In genomic region chr20:49284818-49285217, GRCh38 we compare ENCODE assay signal across 1 cellular context.
TF ChIP-seq lines count a peak whose summit lies in the region.

No MANE protein-coding gene starts in this region.

TF ChIP-seq in GM23338, 12 proteins besides CTCF, POLR2A, EP300 and RAD21 (continued from another document):
- no peak for TF ChIP-seq ZNF462 (CRISPR knock-in tag; IDR thresholded peaks at IDR 0.05)
- TF ChIP-seq CREB1 (CRISPR knock-in tag; IDR thresholded peaks at IDR 0.05; ENCODE audit: low read depth): no peak
- no peak for TF ChIP-seq POLR2AphosphoS5 (IDR thresholded peaks at IDR 0.05; ENCODE audit: low read depth)
- no peak for TF ChIP-seq ZNF331 (CRISPR knock-in tag; IDR thresholded peaks at IDR 0.05; ENCODE audit: low read depth)
- TF ChIP-seq EZH2 (IDR thresholded peaks at IDR 0.05; ENCODE audit: low read depth, unreplicated experiment): no peak
- no peak for TF ChIP-seq REST (IDR thresholded peaks at IDR 0.05; ENCODE audit: unreplicated experiment)
- TF ChIP-seq JUNB (IDR thresholded peaks at IDR 0.05; ENCODE audit: unreplicated experiment): no peak
- no peak for TF ChIP-seq ZNF114 (CRISPR knock-in tag; IDR thresholded peaks at IDR 0.05)
- TF ChIP-seq ETS1 (IDR thresholded peaks at IDR 0.05): no peak
- TF ChIP-seq NANOG (IDR thresholded peaks at IDR 0.05; ENCODE audit: borderline replicate concordance): no peak
- TF ChIP-seq STAT1 (IDR thresholded peaks at IDR 0.05; ENCODE audit: unreplicated experiment): no peak
